Comparison of ENCODE assay signal across 31 cellular contexts in genomic region chr1:147651466-147651865, GRCh38. TPM values are rescaled to one million over a fixed set of nuclear protein-coding genes. Genes with fewer than 3 reads are reported as not detected.
DNase-seq lines count a peak whose midpoint lies in the region; ATAC-seq and TF ChIP-seq lines count a peak whose summit lies in the region.
"Had no signal": no experiment of that assay in that cellular context is flagged by ENCODE, and none has a peak within 500 bp of the region (broad histone marks: within the 10 kb centered on the region; RNA-seq: fewer than 3 reads in every experiment).

No MANE protein-coding gene starts in this region.

- DNase-seq in cardiac septum (ENCODE audit: low spot score) (peak; percentile 76), Right ventricle myocardium superior (no peak), astrocyte of the hippocampus (ENCODE audit: low read depth, low spot score) (peak; percentile 84), left lung (peak in 1 of 2 donors; percentile 48), upper lobe of right lung (no peak), sigmoid colon (no peak), A673 (ENCODE audit: low spot score) (no peak)
- no peak for DNase-seq in stimulated activated CD4-positive, alpha-beta T cell treated with anti-CD3 and anti-CD28 coated beads, Interleukin-4, amount 100 ng/mL, for 24 hours
- DNase-seq: activated B cell treated with CpG ODN at 0.5 μM for 24 hours; activated CD4-positive, alpha-beta T cell treated with anti-CD3 and anti-CD28 coated beads, Interleukin-2, amount 10 ng/mL, durations not matched to agents 7 days and 5 days; activated effector memory CD4-positive, alpha-beta T cell treated with anti-CD3 and anti-CD28 coated beads, Interleukin-2, amount 50 U/mL, for 16 hours; activated naive CD8-positive, alpha-beta T cell treated with anti-CD3 and anti-CD28 coated beads for 36 hours; activated T-cell treated with anti-CD3 and anti-CD28 coated beads, Interleukin-2, amount 50 U/mL, for 1 hour; CD4-positive, alpha-beta T cell; DMS 273 treated with DMSO at 0.1 percent for 48 hours; effector CD8-positive, alpha-beta T cell; erythroblast; NCI-H1436; NCI-H2081 treated with DMSO at 0.1 percent for 48 hours; NCI-H226; NCI-H69; Peyer's patch; T-helper 9 cell; tibial artery had no signal

- POLR2A ChIA-PET in A673 (lab: Charles Lee; ENCODE audit: low non-redundant PET), result no interaction called here

- H3K36me3 ChIP-seq in left lung, result peaks cover 0 to 65% of the 10 kb centered on the region in 2 donors
- H3K36me3 ChIP-seq in upper lobe of right lung, result peaks cover 48% of the 10 kb centered on the region
- H3K36me3 ChIP-seq in sigmoid colon, result peaks cover 18 to 75% (median 29%) of the 10 kb centered on the region in 4 donors
- H3K36me3 ChIP-seq in A673 (ENCODE audit: insufficient read depth, low read length, poor library complexity, severe bottlenecking), result no peaks in the 10 kb centered on the region

- H3K27ac ChIP-seq in left lung (peak overlapping the region in 1 of 2 donors; percentile 31), upper lobe of right lung (no peak overlapping the region), sigmoid colon (no peak overlapping the region), A673 (ENCODE audit: low read depth, low read length, poor library complexity, severe bottlenecking) (no peak overlapping the region)
- H3K27ac ChIP-seq: coronary artery, HL-60, KMS-11, parathyroid adenoma, Peyer's patch, right atrium auricular region, tibial artery had no signal

- H3K9me3 ChIP-seq in left lung (no peaks in the 10 kb centered on the region), upper lobe of right lung (no peaks in the 10 kb centered on the region), sigmoid colon (no peaks in the 10 kb centered on the region), A673 (ENCODE audit: low read depth, low read length, poor library complexity, severe bottlenecking) (no peaks in the 10 kb centered on the region)
- H3K9me3 ChIP-seq: Peyer's patch, right atrium auricular region, tibial artery had no signal

- intact Hi-C loops in cardiac septum (cut with DNase I), result no loop called here
- intact Hi-C loops in Right ventricle myocardium superior (cut with DNase I), result no loop called here
- intact Hi-C loops in left lung (cut with DNase I), result no loop called here
- intact Hi-C loops in upper lobe of right lung (cut with DNase I), result no loop called here
- intact Hi-C loops in sigmoid colon (cut with DNase I), result no loop called here
- intact Hi-C loops in A673 (cut with micrococcal nuclease; ENCODE audit: unreplicated experiment), result no loop called here

- BruUV-seq in A673 (replicated peaks; lab: Mats Ljungman, UMichigan), result no TSS peak

- H3K4me3 ChIP-seq in left lung (no peak overlapping the region), upper lobe of right lung (no peak overlapping the region), sigmoid colon (no peak overlapping the region), A673 (ENCODE audit: low read depth, low read length, poor library complexity, severe bottlenecking) (no peak overlapping the region)
- H3K4me3 ChIP-seq: coronary artery, GM12878, lung, Peyer's patch, right atrium auricular region, tibial artery had no signal

- ATAC-seq in Right ventricle myocardium superior (ENCODE audit: poor library complexity) (no peak), left lung (peak; percentile 59), upper lobe of right lung (peak; percentile 58)
- ATAC-seq: GM12878 had no signal

- CTCF ChIA-PET in A673 (lab: Charles Lee), result no interaction called here

- TF ChIP-seq POLR2A in sigmoid colon (IDR thresholded peaks at IDR 0.05), result no peak

- H3K4me1 ChIP-seq in left lung (peaks cover 0 to 15% of the 10 kb centered on the region in 2 donors), upper lobe of right lung (no peaks in the 10 kb centered on the region), sigmoid colon (no peaks in the 10 kb centered on the region), A673 (ENCODE audit: insufficient read depth, low read length, poor library complexity, severe bottlenecking) (no peaks in the 10 kb centered on the region)
- H3K4me1 ChIP-seq: Peyer's patch, right atrium auricular region, tibial artery had no signal

- no peak for TF ChIP-seq EP300 in sigmoid colon (IDR thresholded peaks at IDR 0.05)

- TF ChIP-seq CTCF in left lung (IDR thresholded peaks at IDR 0.05) (no peak), upper lobe of right lung (IDR thresholded peaks at IDR 0.05) (no peak), sigmoid colon (IDR thresholded peaks at IDR 0.05) (no peak), A673 (conservative IDR thresholded peaks at IDR 0.05; ENCODE audit: low read depth, low read length) (no peak)

- no peaks in the 10 kb centered on the region for H3K27me3 ChIP-seq in left lung
- H3K27me3 ChIP-seq in upper lobe of right lung, result no peaks in the 10 kb centered on the region
- no peaks in the 10 kb centered on the region for H3K27me3 ChIP-seq in sigmoid colon
- H3K27me3 ChIP-seq in A673 (replicated peaks; ENCODE audit: insufficient read depth, low read depth, low read length, poor library complexity), result no peaks in the 10 kb centered on the region
- H3K27me3 ChIP-seq: Peyer's patch, right atrium auricular region, tibial artery had no signal

- 84 to 85% methylated on average over 1 of the region's 1 CpG for WGBS in sigmoid colon, 2 donors

RNA-seq across cellular contexts. Expression of gene ACP6, which starts 18.9 kb away (rescaled TPM):
- total RNA-seq in cardiac septum (10.9 TPM), Right ventricle myocardium superior (9.1 TPM), left lung (10 to 100 TPM; 14.1 to 15.3 TPM), upper lobe of right lung (15.8 TPM), sigmoid colon (10 to 100 TPM in 3 of 4 donors, 1 to 10 TPM in 1; 7.1 to 27.8 (median 16.7) TPM), A673 (2021) (14.4 and 15.3 TPM in 2 replicates)
- 10 to 100 TPM in 1 of 3 donors, 1 to 10 TPM in 2; 3.5 to 15.3 (median 5.4) TPM for polyA plus RNA-seq in sigmoid colon

Comparison
In these comparisons a context has a peak if more than half of its experiments do, and no peak if none do; other contexts are left out.
1. DNase-seq: peak in cardiac septum (single experiment) and astrocyte of the hippocampus (single experiment); none in Right ventricle myocardium superior (single experiment), upper lobe of right lung (single experiment), stimulated activated CD4-positive, alpha-beta T cell treated with anti-CD3 and anti-CD28 coated beads, Interleukin-4, amount 100 ng/mL, for 24 hours (single experiment), sigmoid colon (single experiment) and A673 (single experiment).